ENCODE assay signal across 8 cellular contexts in genomic region chr3:71087109-71088018, GRCh38.
DNase-seq lines count a peak whose midpoint lies in the region; ATAC-seq and TF ChIP-seq lines count a peak whose summit lies in the region.

No MANE protein-coding gene starts in this region.

- no peak for TF ChIP-seq POLR2A in heart left ventricle (IDR thresholded peaks at IDR 0.05)

- no peak overlapping the region for H3K27ac ChIP-seq in heart left ventricle

- no peaks in the 10 kb centered on the region for H3K9me3 ChIP-seq in heart left ventricle

- intact Hi-C loops in heart left ventricle (cut with DNase I): no loop called here

- 87 to 93% (median 88%) methylated on average over 9 of the region's 9 CpGs for WGBS in heart left ventricle, 4 donors

- DNase-seq in T-helper 1 cell: peak; percentile 13 to 79 (median 36)
- DNase-seq in germinal center (ENCODE audit: low spot score): peak; percentile 69
- DNase-seq in RPMI8226: no peak
- DNase-seq in NCI-H187 (lab: John Stamatoyannopoulos, UW): no peak
- no peak for DNase-seq in heart left ventricle
- DNase-seq in NCI-H524 (lab: John Stamatoyannopoulos, UW): no peak

- no peak overlapping the region for H3K4me3 ChIP-seq in heart left ventricle

- no peaks in the 10 kb centered on the region for H3K27me3 ChIP-seq in heart left ventricle

- TF ChIP-seq CTCF in heart left ventricle (IDR thresholded peaks at IDR 0.05): no peak

- peak; percentile 93 for ATAC-seq in GM18873 (IDR thresholded peaks at IDR 0.05; ENCODE audit: low FRiP score, unreplicated experiment)
- peak; percentile 92 for ATAC-seq in HG02798 (IDR thresholded peaks at IDR 0.05; ENCODE audit: poor library complexity, unreplicated experiment)
- ATAC-seq in heart left ventricle: no peak

- peaks cover 0 to 27% (median 0%) of the 10 kb centered on the region in 12 donors for H3K4me1 ChIP-seq in heart left ventricle

- H3K36me3 ChIP-seq in heart left ventricle: no peaks in the 10 kb centered on the region

Comparison
In these comparisons a context has a peak if more than half of its experiments do, and no peak if none do; other contexts are left out.
1. ATAC-seq: peak in GM18873 (single experiment) and HG02798 (single experiment); none in heart left ventricle (0 of 4).
2. DNase-seq: peak in T-helper 1 cell (5 of 5) and germinal center (single experiment); none in RPMI8226 (single experiment), NCI-H187 (0 of 2), heart left ventricle (0 of 5) and NCI-H524 (0 of 2).